In genomic region chr9:136578915-136579637, GRCh38 we compare ENCODE assay signal across 10 cellular contexts. TPM values are rescaled to one million over a fixed set of nuclear protein-coding genes. Genes with fewer than 3 reads are reported as not detected.
DNase-seq lines count a peak whose midpoint lies in the region; ATAC-seq lines count a peak whose summit lies in the region.
"Had no signal": no experiment of that assay in that cellular context is flagged by ENCODE, and none has a peak within 500 bp of the region (broad histone marks: within the 10 kb centered on the region; RNA-seq: fewer than 3 reads in every experiment).

No MANE protein-coding gene starts in this region.

- H3K4me3 Mint-ChIP-seq in naive B cell: no peak overlapping the region

- ATAC-seq in naive B cell (ENCODE audit: low read depth in 2 of 2): peak; percentile 58 to 75
- ATAC-seq in GM21529 (IDR thresholded peaks at IDR 0.05; ENCODE audit: unreplicated experiment): no peak

- H3K27ac Mint-ChIP-seq in naive B cell: peak overlapping the region in 2 of 6 donors; percentile 39 to 72

- peaks cover 8 to 18% (median 13%) of the 10 kb centered on the region in 3 donors for H3K4me1 Mint-ChIP-seq in naive B cell

- peaks cover 0 to 16% (median 9%) of the 10 kb centered on the region in 3 donors for H3K27me3 Mint-ChIP-seq in naive B cell

- H3K9me3 ChIP-seq in KOPT-K1 (ENCODE audit: insufficient read depth, low read length, poor library complexity, severe bottlenecking): no peaks in the 10 kb centered on the region
- H3K9me3 ChIP-seq: heart left ventricle had no signal

- peak; percentile 26 for DNase-seq in Daoy (ENCODE audit: low read depth)
- DNase-seq in activated naive CD4-positive, alpha-beta T cell treated with anti-CD3 and anti-CD28 coated beads, Interleukin-2, amount 50 U/mL, for 16 hours: peak; percentile 22
- DNase-seq in naive B cell: no peak
- no peak for DNase-seq in activated gamma-delta T cell treated with Interleukin-2 at 50 U/mL for 16 hours
- DNase-seq in middle frontal gyrus (ENCODE audit: extremely low spot score, low spot score): no peak
- DNase-seq: MV-4-11, posterior cingulate gyrus had no signal

- no peaks in the 10 kb centered on the region for H3K9me3 Mint-ChIP-seq in naive B cell

- no peaks in the 10 kb centered on the region for H3K36me3 Mint-ChIP-seq in naive B cell

- peak overlapping the region; percentile 21 for H3K27ac ChIP-seq in KOPT-K1 (ENCODE audit: low read depth, low read length, poor library complexity, severe bottlenecking)

- H3K36me3 ChIP-seq in KOPT-K1 (ENCODE audit: insufficient read depth, low read length): no peaks in the 10 kb centered on the region
- H3K36me3 ChIP-seq: heart left ventricle had no signal

RNA-seq across cellular contexts. Expression of gene NOTCH1, which starts 33.2 kb away (rescaled TPM):
- total RNA-seq in Daoy (2014; rRNA removed; shearing (Covaris generic)): 4.4 and 8.7 TPM in 2 replicates
- 1 to 10 TPM in 5 of 6 donors, under 1 TPM in 1; 0.05 to 8.0 (median 2.4) TPM for polyA plus RNA-seq in naive B cell (ENCODE audit: low read depth in 6 of 6)

Comparison
In these comparisons a context has a peak if more than half of its experiments do, and no peak if none do; other contexts are left out.
1. DNase-seq: peak in Daoy (single experiment) and activated naive CD4-positive, alpha-beta T cell treated with anti-CD3 and anti-CD28 coated beads, Interleukin-2, amount 50 U/mL, for 16 hours (single experiment); none in naive B cell (single experiment), activated gamma-delta T cell treated with Interleukin-2 at 50 U/mL for 16 hours (single experiment) and middle frontal gyrus (single experiment).